ENCODE assay signal across 9 cellular contexts in the genomic region with DNA sequence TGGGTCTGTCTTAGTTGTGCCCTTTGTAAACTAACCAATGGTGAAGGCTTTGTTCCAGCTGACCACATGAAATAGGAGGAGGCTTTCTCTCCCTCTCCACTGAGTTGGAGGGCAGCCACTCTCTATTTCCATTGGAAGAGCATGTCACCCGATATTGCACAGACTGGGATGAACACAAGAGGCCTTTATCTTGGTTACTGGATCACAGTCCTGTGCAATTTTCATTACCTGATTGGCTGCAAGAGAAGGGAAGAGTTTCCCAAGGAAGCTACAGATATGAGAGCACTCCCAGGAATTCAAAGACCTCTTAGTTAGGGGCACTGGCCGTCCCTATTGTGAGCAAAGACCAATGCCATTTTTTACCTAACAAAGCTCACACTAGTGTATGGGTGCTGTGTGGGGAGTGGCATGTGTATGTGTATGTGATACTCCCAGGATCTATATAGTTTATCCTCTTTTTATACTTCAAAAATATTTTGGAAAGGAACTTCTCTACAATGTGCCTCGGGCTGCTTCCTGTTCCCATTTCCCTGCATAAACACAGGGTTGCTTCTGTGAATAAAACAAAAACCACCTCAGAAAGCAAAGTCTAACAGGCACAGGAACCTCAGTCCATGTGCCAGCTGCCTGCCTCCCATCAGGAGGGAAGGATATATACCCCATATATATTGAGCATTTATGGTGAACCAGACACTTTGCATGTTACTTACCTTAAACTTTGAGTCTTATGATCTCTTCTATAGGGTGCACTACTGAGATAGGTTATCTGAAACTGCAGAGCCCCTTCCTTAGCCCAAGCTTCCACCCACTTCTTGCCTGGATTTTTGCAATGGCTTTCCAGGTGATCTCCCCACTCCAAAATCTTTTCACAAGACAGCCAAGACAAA.
DNase-seq lines count a peak whose midpoint lies in the region; ATAC-seq and TF ChIP-seq lines count a peak whose summit lies in the region.
"Had no signal": no experiment of that assay in that cellular context is flagged by ENCODE, and none has a peak within 500 bp of the region (broad histone marks: within the 10 kb centered on the region; RNA-seq: fewer than 3 reads in every experiment).

No MANE protein-coding gene starts in this region.

- no peaks in the 10 kb centered on the region for H3K27me3 Mint-ChIP-seq in MCF 10A (ENCODE audit: insufficient read depth, unreplicated experiment)
- H3K27me3 Mint-ChIP-seq in activated T-cell treated with anti-CD3 and anti-CD28 coated beads, Interleukin-2, amount 50 U/mL, for 24 hours = peaks cover 38% of the 10 kb centered on the region

- TF ChIP-seq CTCF in MCF 10A (IDR thresholded peaks at IDR 0.05; ENCODE audit: unreplicated experiment) = no peak

- ATAC-seq in HG02798 (IDR thresholded peaks at IDR 0.05; ENCODE audit: poor library complexity, unreplicated experiment) = no peak
- ATAC-seq in HG03280 (IDR thresholded peaks at IDR 0.05; ENCODE audit: unreplicated experiment) = no peak

- DNase-seq in DMS153 (lab: John Stamatoyannopoulos, UW) (peak; percentile 73), NCI-H187 treated with DMSO at 0.1 percent for 48 hours (lab: John Stamatoyannopoulos, UW) (peak; percentile 82), MCF 10A (ENCODE audit: unreplicated experiment) (peak; percentile 37), midbrain (lab: John Stamatoyannopoulos, UW) (peak; percentile 90), SKM-1 (lab: John Stamatoyannopoulos, UW; ENCODE audit: unreplicated experiment) (no peak)
- DNase-seq in activated T-cell treated with anti-CD3 and anti-CD28 coated beads, Interleukin-2, amount 50 U/mL, for 24 hours = no peak
- DNase-seq: activated CD4-positive, alpha-beta memory T cell treated with anti-CD3 and anti-CD28 coated beads for 36 hours had no signal

- POLR2A ChIA-PET in MCF 10A (lab: Yijun Ruan, JAX) = interaction anchor here (0.6 kb wide), 1 partner anchor 52 kb away, joined by 3 read pairs; no protein-coding TSS in a partner anchor

- intact Hi-C loops in MCF 10A (cut with micrococcal nuclease) = no loop called here

- H3K27ac Mint-ChIP-seq in MCF 10A (ENCODE audit: low read depth, unreplicated experiment) = no peak overlapping the region
- H3K27ac Mint-ChIP-seq in activated T-cell treated with anti-CD3 and anti-CD28 coated beads, Interleukin-2, amount 50 U/mL, for 24 hours = no peak overlapping the region
- H3K27ac Mint-ChIP-seq: activated CD4-positive, alpha-beta memory T cell treated with anti-CD3 and anti-CD28 coated beads for 36 hours had no signal

- CTCF ChIA-PET in MCF 10A (lab: Yijun Ruan, JAX) = no interaction called here

- H3K9me3 Mint-ChIP-seq in MCF 10A (ENCODE audit: unreplicated experiment) = no peaks in the 10 kb centered on the region
- peaks cover 2% of the 10 kb centered on the region for H3K9me3 Mint-ChIP-seq in activated T-cell treated with anti-CD3 and anti-CD28 coated beads, Interleukin-2, amount 50 U/mL, for 24 hours
- H3K9me3 Mint-ChIP-seq: activated CD4-positive, alpha-beta memory T cell treated with anti-CD3 and anti-CD28 coated beads for 36 hours had no signal

- H3K36me3 Mint-ChIP-seq in MCF 10A (ENCODE audit: insufficient read depth, unreplicated experiment) = no peaks in the 10 kb centered on the region
- H3K36me3 Mint-ChIP-seq in activated T-cell treated with anti-CD3 and anti-CD28 coated beads, Interleukin-2, amount 50 U/mL, for 24 hours (ENCODE audit: low read depth) = no peaks in the 10 kb centered on the region
- H3K36me3 Mint-ChIP-seq: activated CD4-positive, alpha-beta memory T cell treated with anti-CD3 and anti-CD28 coated beads for 36 hours had no signal

- H3K4me3 Mint-ChIP-seq in MCF 10A (ENCODE audit: unreplicated experiment) = no peak overlapping the region
- H3K4me3 Mint-ChIP-seq in activated T-cell treated with anti-CD3 and anti-CD28 coated beads, Interleukin-2, amount 50 U/mL, for 24 hours = no peak overlapping the region
- H3K4me3 Mint-ChIP-seq: activated CD4-positive, alpha-beta memory T cell treated with anti-CD3 and anti-CD28 coated beads for 36 hours had no signal

- H3K4me1 Mint-ChIP-seq in MCF 10A (ENCODE audit: insufficient read depth, unreplicated experiment) = peaks cover 12% of the 10 kb centered on the region
- no peaks in the 10 kb centered on the region for H3K4me1 Mint-ChIP-seq in activated T-cell treated with anti-CD3 and anti-CD28 coated beads, Interleukin-2, amount 50 U/mL, for 24 hours (ENCODE audit: low read depth)

- no TSS peak for BruUV-seq in MCF 10A (replicated peaks; lab: Mats Ljungman, UMichigan)

Comparison
In these comparisons a context has a peak if more than half of its experiments do, and no peak if none do; other contexts are left out.
1. DNase-seq: peak in DMS153 (single experiment), NCI-H187 treated with DMSO at 0.1 percent for 48 hours (single experiment), MCF 10A (single experiment) and midbrain (single experiment); none in activated T-cell treated with anti-CD3 and anti-CD28 coated beads, Interleukin-2, amount 50 U/mL, for 24 hours (single experiment) and SKM-1 (single experiment).